16 cellular contexts compared by ENCODE assay signal in the genomic region with DNA sequence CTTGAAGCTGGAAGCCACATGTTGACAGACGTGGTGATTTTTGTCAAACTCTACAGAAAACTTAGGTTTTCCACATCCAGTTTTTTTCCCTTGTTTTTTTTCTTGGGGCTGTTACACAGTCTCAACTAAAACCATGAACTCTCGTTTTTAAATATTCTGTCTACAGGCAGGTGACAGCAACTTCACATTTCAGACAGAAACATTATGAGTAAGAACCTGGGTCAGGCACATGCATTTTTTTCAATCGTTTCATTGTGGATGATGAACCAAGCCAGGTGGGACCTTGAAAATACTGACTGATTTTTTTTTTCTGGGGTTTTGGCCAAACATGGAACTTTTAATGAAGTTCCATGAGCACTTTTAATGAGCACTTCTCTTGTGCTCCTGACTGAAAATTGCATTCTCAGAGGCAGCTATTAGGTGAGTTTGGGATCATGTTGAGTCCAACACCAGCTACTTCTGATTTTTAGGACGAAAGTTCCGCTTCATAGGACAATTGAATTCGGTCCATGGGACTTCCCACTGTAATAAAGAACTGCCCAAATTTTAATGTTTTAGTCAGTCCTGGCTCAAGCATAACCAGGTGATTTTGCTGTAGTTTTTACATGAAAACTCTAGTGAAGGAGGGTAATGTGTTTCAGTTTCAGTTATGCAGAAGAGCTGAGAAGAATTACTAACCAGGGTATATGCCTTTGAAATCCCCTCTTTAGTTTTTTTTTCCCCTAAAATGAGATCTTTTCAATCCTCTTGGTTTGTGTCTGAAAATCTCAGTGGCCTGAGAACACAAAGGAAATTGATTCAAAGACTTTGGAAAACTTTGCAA.
DNase-seq lines count a peak whose midpoint lies in the region; ATAC-seq and TF ChIP-seq lines count a peak whose summit lies in the region.
"Had no signal": no experiment of that assay in that cellular context is flagged by ENCODE, and none has a peak within 500 bp of the region (broad histone marks: within the 10 kb centered on the region; RNA-seq: fewer than 3 reads in every experiment).

No MANE protein-coding gene starts in this region.

- DNase-seq in GM06990 (ENCODE audit: extremely low read depth, insufficient read length): no peak
- no peak for DNase-seq in nucleus accumbens (lab: John Stamatoyannopoulos, UW)
- DNase-seq in activated CD8-positive, alpha-beta memory T cell treated with anti-CD3 and anti-CD28 coated beads, Interleukin-2, amount 50 U/mL, for 4 hours: no peak
- no peak for DNase-seq in GM19240 (ENCODE audit: insufficient read length, low spot score)
- no peak for DNase-seq in retina
- DNase-seq: activated CD4-positive, alpha-beta memory T cell treated with anti-CD3 and anti-CD28 coated beads, Interleukin-2, amount 10 ng/mL, durations not matched to agents 7 days and 5 days; activated naive CD4-positive, alpha-beta T cell treated with anti-CD3 and anti-CD28 coated beads for 36 hours; COR-L47; left ventricle myocardium superior; NCI-H226; small intestine; T-helper 2 cell; thyroid gland had no signal

- H3K27me3 ChIP-seq in GM06990 (replicated peaks; ENCODE audit: control insufficient read depth, insufficient read depth, low read length): no peaks in the 10 kb centered on the region
- H3K27me3 ChIP-seq: thyroid gland had no signal

- no peak for TF ChIP-seq CTCF in GM06990 (IDR thresholded peaks at IDR 0.05; ENCODE audit: insufficient read depth, low read length, poor library complexity, severe bottlenecking)

- H3K36me3 ChIP-seq in GM06990 (ENCODE audit: control insufficient read depth, insufficient read depth, low read length): no peaks in the 10 kb centered on the region
- H3K36me3 ChIP-seq: thyroid gland had no signal

- peak; percentile 92 for ATAC-seq in GM19025 (IDR thresholded peaks at IDR 0.05; ENCODE audit: low read depth, unreplicated experiment)
- peak; percentile 64 for ATAC-seq in GM21737 (IDR thresholded peaks at IDR 0.05; ENCODE audit: unreplicated experiment)
- ATAC-seq in HG03095 (IDR thresholded peaks at IDR 0.05; ENCODE audit: unreplicated experiment): peak; percentile 89
- ATAC-seq: left ventricle myocardium superior had no signal

- peak overlapping the region; percentile 22; the same call in 1 of the 2 replicates for H3K4me3 ChIP-seq in GM06990 (replicated peaks; ENCODE audit: low read depth, low read length)
- H3K4me3 ChIP-seq: thyroid gland had no signal
